Comparison of ENCODE assay signal across 30 cellular contexts in the genomic region with DNA sequence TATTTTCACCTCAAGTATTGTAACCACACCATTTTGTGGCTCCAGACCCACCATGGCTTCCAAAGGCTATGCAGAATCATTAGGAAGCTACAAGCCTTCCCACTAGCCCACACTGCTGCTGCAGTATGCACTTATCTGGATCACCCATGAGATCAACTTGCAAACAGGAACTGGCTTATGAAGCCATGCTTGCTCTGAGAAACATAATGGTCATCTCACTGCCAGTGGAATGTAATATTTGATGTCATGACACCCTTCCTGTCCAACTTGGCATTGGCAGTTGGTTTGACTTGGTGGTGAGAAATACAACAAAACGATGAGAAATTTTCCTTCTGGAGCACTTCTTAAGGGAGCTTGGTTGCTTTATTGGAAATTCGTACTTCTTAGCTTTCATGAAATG.
DNase-seq lines count a peak whose midpoint lies in the region; ATAC-seq and TF ChIP-seq lines count a peak whose summit lies in the region.
"Had no signal": no experiment of that assay in that cellular context is flagged by ENCODE, and none has a peak within 500 bp of the region (broad histone marks: within the 10 kb centered on the region; RNA-seq: fewer than 3 reads in every experiment).

No MANE protein-coding gene starts in this region.

- H3K36me3 Mint-ChIP-seq in T-helper 17 cell (ENCODE audit: low read depth), result no peaks in the 10 kb centered on the region
- H3K36me3 Mint-ChIP-seq: mesothelial cell of epicardium; naive thymus-derived CD4-positive, alpha-beta T cell; T-cell had no signal

- in situ Hi-C loops in Panc1 (cut with HindIII; ENCODE audit: low pct_unique_long_range_greater_than_20kb, low sequenced_read_pairs), result no loop called here

- peaks cover 58% of the 10 kb centered on the region for H3K27me3 Mint-ChIP-seq in T-helper 17 cell
- H3K27me3 Mint-ChIP-seq: progenitor cell of endocrine pancreas had no signal

- H3K27me3 ChIP-seq in Panc1 (ENCODE audit: control insufficient read depth, insufficient read depth, low read length), result no peaks in the 10 kb centered on the region
- H3K27me3 ChIP-seq: BLaER1, sigmoid colon, transverse colon had no signal

- TF ChIP-seq CTCF in HEK293 (tag by site-specific recombination; IDR thresholded peaks at IDR 0.05), result no peak
- no peak for TF ChIP-seq CTCF in Panc1 (IDR thresholded peaks at IDR 0.05)
- TF ChIP-seq CTCF in fibroblast of mammary gland (conservative IDR thresholded peaks at IDR 0.05; ENCODE audit: control insufficient read depth, insufficient read depth, low read depth, low read length), result no peak

- H3K27ac ChIP-seq in HEK293 (ENCODE audit: extremely low read depth, low read depth, low read length), result peak overlapping the region; percentile 37; the same call in 1 of the 2 replicates
- peak overlapping the region; percentile 65; the same call in 1 of the 2 replicates for H3K27ac ChIP-seq in Panc1 (ENCODE audit: low read length)
- H3K27ac ChIP-seq: BLaER1, left ventricle myocardium inferior, neutrophil, RWPE1 had no signal

- H3K4me3 Mint-ChIP-seq in T-helper 17 cell, result no peak overlapping the region
- H3K4me3 Mint-ChIP-seq: activated naive CD8-positive, alpha-beta T cell treated with anti-CD3 and anti-CD28 coated beads, Interleukin-2, amount 50 U/mL, for 24 hours; activated T-cell treated with anti-CD3 and anti-CD28 coated beads, Interleukin-2, amount 50 U/mL, for 72 hours; mesothelial cell of epicardium; naive thymus-derived CD4-positive, alpha-beta T cell; T-cell had no signal

- POLR2A ChIA-PET in HEK293 (lab: Yijun Ruan, JAX) (no interaction called here), Panc1 (lab: Charles Lee) (no interaction called here)

- H3K4me3 ChIP-seq in HEK293 (ENCODE audit: low read depth, low read length) (no peak overlapping the region), Panc1 (ENCODE audit: low read depth in 2 of 2, low read length in 2 of 2) (no peak overlapping the region), fibroblast of mammary gland (ENCODE audit: control insufficient read depth, low read depth, low read length) (no peak overlapping the region)
- H3K4me3 ChIP-seq: BLaER1, HAP-1, left ventricle myocardium inferior, sigmoid colon, transverse colon had no signal

- no peaks in the 10 kb centered on the region for H3K36me3 ChIP-seq in HEK293 (ENCODE audit: control insufficient read depth in 2 of 2, insufficient read depth in 1 of 2, low read length in 2 of 2)
- H3K36me3 ChIP-seq in Panc1 (ENCODE audit: control insufficient read depth, insufficient read depth, low read length), result no peaks in the 10 kb centered on the region
- H3K36me3 ChIP-seq: BLaER1, HAP-1, left ventricle myocardium inferior, neutrophil, sigmoid colon, transverse colon had no signal

- DNase-seq in Panc1 (ENCODE audit: low read depth, low spot score), result no peak
- DNase-seq in fibroblast of mammary gland (ENCODE audit: low read depth), result peak; percentile 28
- peak; percentile 32 for DNase-seq in pulmonary artery endothelial cell (ENCODE audit: low read depth, low spot score)
- no peak for DNase-seq in T-helper 17 cell
- no peak for DNase-seq in OCI-M2 (lab: John Stamatoyannopoulos, UW; ENCODE audit: unreplicated experiment)
- DNase-seq in T1000 (lab: John Stamatoyannopoulos, UW), result no peak
- DNase-seq: activated CD4-positive, alpha-beta T cell treated with anti-CD3 and anti-CD28 coated beads, Interleukin-2, amount 50 U/mL, for 4 hours; activated naive CD8-positive, alpha-beta T cell treated with anti-CD3 and anti-CD28 coated beads, Interleukin-2, amount 50 U/mL, for 24 hours; activated T-cell treated with anti-CD3 and anti-CD28 coated beads, Interleukin-2, amount 50 U/mL, for 72 hours; DMS153; Kasumi-1; left ventricle myocardium inferior; MV-4-11; naive thymus-derived CD4-positive, alpha-beta T cell; NCI-H1436 treated with DMSO at 0.1 percent for 48 hours; NCI-H2081 treated with DMSO at 0.1 percent for 48 hours; NCI-H2227 treated with DMSO at 0.1 percent for 48 hours; NCI-H748 treated with DMSO at 0.1 percent for 48 hours; sigmoid colon; stimulated activated CD4-positive, alpha-beta T cell treated with anti-CD3 and anti-CD28 coated beads, Interleukin-4, amount 100 ng/mL, for 24 hours; T-cell; transverse colon had no signal

- H3K9me3 ChIP-seq in HEK293 (ENCODE audit: control insufficient read depth, insufficient read depth, low read depth, low read length) (no peaks in the 10 kb centered on the region), Panc1 (ENCODE audit: control insufficient read depth, insufficient read depth, low read depth, low read length) (no peaks in the 10 kb centered on the region), T-helper 17 cell (ENCODE audit: control insufficient read depth, low read length, poor library complexity, severe bottlenecking) (no peaks in the 10 kb centered on the region)
- H3K9me3 ChIP-seq: BLaER1, HAP-1, left ventricle myocardium inferior, neutrophil, sigmoid colon, transverse colon had no signal

- no TSS peak for BruUV-seq in Panc1 (replicated peaks; lab: Mats Ljungman, UMichigan)

- CTCF ChIA-PET in HEK293 (lab: Yijun Ruan, JAX) (interaction anchor here (0.6 to 1.9 kb wide), 5 partner anchors 11 to 201 kb away, joined by 3 to 7 read pairs (median 3); no protein-coding TSS in a partner anchor), Panc1 (lab: Charles Lee) (no interaction called here)

- H3K4me1 ChIP-seq in HEK293 (ENCODE audit: control insufficient read depth, insufficient read depth, low read length) (peaks cover 15% of the 10 kb centered on the region), Panc1 (ENCODE audit: control insufficient read depth, insufficient read depth, low read length) (no peaks in the 10 kb centered on the region; the same call in 1 of the 2 replicates)
- H3K4me1 ChIP-seq: BLaER1, HAP-1, left ventricle myocardium inferior, transverse colon had no signal

- intact Hi-C loops in Panc1 (cut with micrococcal nuclease; ENCODE audit: unreplicated experiment), result no loop called here

- ATAC-seq in Panc1 (no peak), HG02870 (IDR thresholded peaks at IDR 0.05; ENCODE audit: unreplicated experiment) (no peak), T-helper 17 cell (no peak)
- ATAC-seq: activated naive CD8-positive, alpha-beta T cell treated with anti-CD3 and anti-CD28 coated beads, Interleukin-2, amount 50 U/mL, for 24 hours; activated T-cell treated with anti-CD3 and anti-CD28 coated beads, Interleukin-2, amount 50 U/mL, for 72 hours; naive thymus-derived CD4-positive, alpha-beta T cell; T-cell had no signal

- H3K4me1 Mint-ChIP-seq in T-helper 17 cell, result no peaks in the 10 kb centered on the region
- H3K4me1 Mint-ChIP-seq: activated naive CD8-positive, alpha-beta T cell treated with anti-CD3 and anti-CD28 coated beads, Interleukin-2, amount 50 U/mL, for 24 hours; naive thymus-derived CD4-positive, alpha-beta T cell had no signal

- H3K27ac Mint-ChIP-seq in T-helper 17 cell, result no peak overlapping the region
- H3K27ac Mint-ChIP-seq: activated naive CD8-positive, alpha-beta T cell treated with anti-CD3 and anti-CD28 coated beads, Interleukin-2, amount 50 U/mL, for 24 hours; activated T-cell treated with anti-CD3 and anti-CD28 coated beads, Interleukin-2, amount 50 U/mL, for 72 hours; naive thymus-derived CD4-positive, alpha-beta T cell; progenitor cell of endocrine pancreas; T-cell had no signal

TF ChIP-seq in HEK293, 187 proteins besides CTCF, POLR2A, EP300 and RAD21 (continues in another document):
- no peak for TF ChIP-seq ZNF561 (tag by site-specific recombination; IDR thresholded peaks at IDR 0.05; ENCODE audit: borderline replicate concordance)
- TF ChIP-seq ZNF114 (tag by site-specific recombination; IDR thresholded peaks at IDR 0.05), result no peak
- no peak for TF ChIP-seq ZNF623 (tag by site-specific recombination; IDR thresholded peaks at IDR 0.05)
- TF ChIP-seq, protein P1, sequence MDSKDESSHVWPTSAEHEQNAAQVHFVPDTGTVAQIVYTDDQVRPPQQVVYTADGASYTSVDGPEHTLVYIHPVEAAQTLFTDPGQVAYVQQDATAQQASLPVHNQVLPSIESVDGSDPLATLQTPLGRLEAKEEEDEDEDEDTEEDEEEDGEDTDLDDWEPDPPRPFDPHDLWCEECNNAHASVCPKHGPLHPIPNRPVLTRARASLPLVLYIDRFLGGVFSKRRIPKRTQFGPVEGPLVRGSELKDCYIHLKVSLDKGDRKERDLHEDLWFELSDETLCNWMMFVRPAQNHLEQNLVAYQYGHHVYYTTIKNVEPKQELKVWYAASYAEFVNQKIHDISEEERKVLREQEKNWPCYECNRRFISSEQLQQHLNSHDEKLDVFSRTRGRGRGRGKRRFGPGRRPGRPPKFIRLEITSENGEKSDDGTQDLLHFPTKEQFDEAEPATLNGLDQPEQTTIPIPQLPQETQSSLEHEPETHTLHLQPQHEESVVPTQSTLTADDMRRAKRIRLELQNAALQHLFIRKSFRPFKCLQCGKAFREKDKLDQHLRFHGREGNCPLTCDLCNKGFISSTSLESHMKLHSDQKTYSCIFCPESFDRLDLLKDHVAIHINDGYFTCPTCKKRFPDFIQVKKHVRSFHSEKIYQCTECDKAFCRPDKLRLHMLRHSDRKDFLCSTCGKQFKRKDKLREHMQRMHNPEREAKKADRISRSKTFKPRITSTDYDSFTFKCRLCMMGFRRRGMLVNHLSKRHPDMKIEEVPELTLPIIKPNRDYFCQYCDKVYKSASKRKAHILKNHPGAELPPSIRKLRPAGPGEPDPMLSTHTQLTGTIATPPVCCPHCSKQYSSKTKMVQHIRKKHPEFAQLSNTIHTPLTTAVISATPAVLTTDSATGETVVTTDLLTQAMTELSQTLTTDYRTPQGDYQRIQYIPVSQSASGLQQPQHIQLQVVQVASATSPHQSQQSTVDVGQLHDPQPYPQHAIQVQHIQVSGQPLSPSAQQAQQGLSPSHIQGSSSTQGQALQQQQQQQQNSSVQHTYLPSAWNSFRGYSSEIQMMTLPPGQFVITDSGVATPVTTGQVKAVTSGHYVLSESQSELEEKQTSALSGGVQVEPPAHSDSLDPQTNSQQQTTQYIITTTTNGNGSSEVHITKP (tag by site-specific recombination; IDR thresholded peaks at IDR 0.05), result no peak
- no peak for TF ChIP-seq ZNF514 (tag by site-specific recombination; IDR thresholded peaks at IDR 0.05)

Comparison
In these comparisons a context has a peak if more than half of its experiments do, and no peak if none do; other contexts are left out.
1. DNase-seq: peak in fibroblast of mammary gland (single experiment) and pulmonary artery endothelial cell (single experiment); none in Panc1 (single experiment), T-helper 17 cell (0 of 3), OCI-M2 (single experiment) and T1000 (single experiment).